In genomic region chr7:148588168-148588890, GRCh38 we compare ENCODE assay signal across 14 cellular contexts. TPM values are rescaled to one million over a fixed set of nuclear protein-coding genes. Genes with fewer than 3 reads are reported as not detected.
"Had no signal": no experiment of that assay in that cellular context is flagged by ENCODE, and none has a peak within 500 bp of the region (broad histone marks: within the 10 kb centered on the region; RNA-seq: fewer than 3 reads in every experiment).

No MANE protein-coding gene starts in this region.

- H3K36me3 ChIP-seq: pancreas had no signal

- H3K27ac Mint-ChIP-seq: activated naive CD8-positive, alpha-beta T cell treated with anti-CD3 and anti-CD28 coated beads for 36 hours; activated T-helper 1 cell treated with anti-CD3 and anti-CD28 coated beads, Interleukin-12 subunit alpha, Interleukin-12 subunit beta, Interleukin-2, Interleukin-4 antibody, amounts not matched to agents 30 ng/mL and 10 ng/mL and 1 ng/mL, durations not matched to agents 14 hours and 24 hours and 36 hours; stimulated activated naive CD8-positive, alpha-beta T cell treated with anti-CD3 and anti-CD28 coated beads, Interleukin-15, amount 100 ng/mL, for 72 hours; type B pancreatic cell had no signal

- H3K9me3 ChIP-seq: pancreas had no signal

- H3K4me3 Mint-ChIP-seq: activated naive CD8-positive, alpha-beta T cell treated with anti-CD3 and anti-CD28 coated beads for 36 hours; activated T-helper 1 cell treated with anti-CD3 and anti-CD28 coated beads, Interleukin-12 subunit alpha, Interleukin-12 subunit beta, Interleukin-2, Interleukin-4 antibody, amounts not matched to agents 30 ng/mL and 10 ng/mL and 1 ng/mL, durations not matched to agents 14 hours and 24 hours and 36 hours; stimulated activated naive CD8-positive, alpha-beta T cell treated with anti-CD3 and anti-CD28 coated beads, Interleukin-15, amount 100 ng/mL, for 72 hours; type B pancreatic cell had no signal

- H3K4me1 ChIP-seq: pancreas had no signal

- ATAC-seq: activated CD4-positive, CD25-positive, alpha-beta regulatory T cell treated with anti-CD3 and anti-CD28 coated beads, Interleukin-2, amount 50 U/mL, for 24 hours; pancreas; stimulated activated naive CD8-positive, alpha-beta T cell treated with anti-CD3 and anti-CD28 coated beads, Interleukin-15, amount 100 ng/mL, for 72 hours had no signal

- DNase-seq: activated naive CD8-positive, alpha-beta T cell treated with anti-CD3 and anti-CD28 coated beads for 36 hours; pancreas; stimulated activated CD4-positive, alpha-beta T cell treated with anti-CD3 and anti-CD28 coated beads, Interleukin-1b, Interleukin-23, amount 100 ng/mL, for 48 hours; stimulated activated naive CD8-positive, alpha-beta T cell treated with anti-CD3 and anti-CD28 coated beads, Interleukin-15, amount 100 ng/mL, for 72 hours; T-helper 9 cell had no signal

- H3K27me3 ChIP-seq: pancreas had no signal

- H3K9me3 Mint-ChIP-seq: activated naive CD8-positive, alpha-beta T cell treated with anti-CD3 and anti-CD28 coated beads for 36 hours; activated T-helper 1 cell treated with anti-CD3 and anti-CD28 coated beads, Interleukin-12 subunit alpha, Interleukin-12 subunit beta, Interleukin-2, Interleukin-4 antibody, amounts not matched to agents 30 ng/mL and 10 ng/mL and 1 ng/mL, durations not matched to agents 14 hours and 24 hours and 36 hours; stimulated activated naive CD8-positive, alpha-beta T cell treated with anti-CD3 and anti-CD28 coated beads, Interleukin-15, amount 100 ng/mL, for 72 hours had no signal

- H3K4me3 ChIP-seq: lung, pancreas had no signal

- H3K27ac ChIP-seq: pancreas had no signal

- H3K36me3 Mint-ChIP-seq: activated naive CD8-positive, alpha-beta T cell treated with anti-CD3 and anti-CD28 coated beads for 36 hours; type B pancreatic cell had no signal

RNA-seq across cellular contexts. Expression of gene C7orf33, which starts 2.2 kb away (rescaled TPM):
- total RNA-seq: activated CD8-positive, alpha-beta memory T cell treated with anti-CD3 and anti-CD28 coated beads for 36 hours; activated naive CD8-positive, alpha-beta T cell treated with anti-CD3 and anti-CD28 coated beads for 36 hours; activated T-helper 1 cell treated with anti-CD3 and anti-CD28 coated beads, Interleukin-12 subunit alpha, Interleukin-12 subunit beta, Interleukin-2, Interleukin-4 antibody, amounts not matched to agents 30 ng/mL and 10 ng/mL and 1 ng/mL, durations not matched to agents 14 hours and 24 hours and 36 hours; chondrocyte; dermis microvascular lymphatic vessel endothelial cell; lung; pancreas; temporal lobe had no signal
- polyA plus RNA-seq: esophagus, lung, pancreas had no signal
